ENCODE assay signal across 11 cellular contexts in the genomic region with DNA sequence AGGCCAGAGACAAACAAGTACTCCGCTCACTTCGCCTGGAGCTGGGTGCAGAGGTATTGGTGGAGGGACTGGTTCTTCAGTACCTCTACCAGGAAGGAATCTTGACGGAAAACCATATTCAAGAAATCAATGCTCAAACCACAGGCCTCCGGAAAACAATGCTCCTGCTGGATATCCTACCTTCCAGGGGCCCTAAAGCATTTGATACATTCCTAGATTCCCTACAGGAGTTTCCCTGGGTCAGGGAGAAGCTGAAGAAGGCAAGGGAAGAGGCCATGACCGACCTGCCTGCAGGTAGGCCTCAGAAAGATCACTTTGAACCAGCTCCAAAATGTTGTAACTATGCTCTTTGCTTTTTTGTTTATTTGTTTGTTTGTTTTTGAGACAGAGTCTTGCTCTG. TPM values are rescaled to one million over a fixed set of nuclear protein-coding genes. Genes with fewer than 3 reads are reported as not detected.
DNase-seq lines count a peak whose midpoint lies in the region; ATAC-seq and TF ChIP-seq lines count a peak whose summit lies in the region.
"Had no signal": no experiment of that assay in that cellular context is flagged by ENCODE, and none has a peak within 500 bp of the region (broad histone marks: within the 10 kb centered on the region; RNA-seq: fewer than 3 reads in every experiment).

No MANE protein-coding gene starts in this region.

- H3K9ac ChIP-seq in iPS-20b (ENCODE audit: low read depth, low read length): peak overlapping the region; percentile 90; the same call in 1 of the 2 replicates

- H3K4me3 ChIP-seq in breast epithelium: no peak overlapping the region
- H3K4me3 ChIP-seq in iPS-20b (ENCODE audit: low read length): peak overlapping the region; percentile 89; the same call in 1 of the 2 replicates
- H3K4me3 ChIP-seq: mucosa of descending colon had no signal

- no peaks in the 10 kb centered on the region for H3K27me3 Mint-ChIP-seq in MCF 10A (ENCODE audit: insufficient read depth, unreplicated experiment)
- peaks cover 9% of the 10 kb centered on the region for H3K27me3 Mint-ChIP-seq in stimulated activated memory B cell treated with anti-CD40 and anti-IgM and Interleukin-4, amounts not matched to agents 10 μg/mL and 1 μg/mL and 100 μg/mL, for 72 hours

- H3K9me3 ChIP-seq in breast epithelium: no peaks in the 10 kb centered on the region
- no peaks in the 10 kb centered on the region for H3K9me3 ChIP-seq in iPS-20b (ENCODE audit: insufficient read depth, low read depth, low read length)
- H3K9me3 ChIP-seq: mucosa of descending colon had no signal

- no peaks in the 10 kb centered on the region for H3K27me3 ChIP-seq in breast epithelium
- no peaks in the 10 kb centered on the region for H3K27me3 ChIP-seq in iPS-20b (ENCODE audit: insufficient read depth, low read length)

- H3K36me3 ChIP-seq in breast epithelium (no peaks in the 10 kb centered on the region), iPS-20b (ENCODE audit: insufficient read depth, low read depth, low read length) (no peaks in the 10 kb centered on the region)

- POLR2A ChIA-PET in MCF 10A (lab: Yijun Ruan, JAX): interaction anchor here (0.6 to 2.4 kb wide), 11 partner anchors 14 to 421 kb away, joined by 3 to 16 read pairs (median 3); no protein-coding TSS in a partner anchor

- peaks cover 15% of the 10 kb centered on the region for H3K4me1 Mint-ChIP-seq in MCF 10A (ENCODE audit: insufficient read depth, unreplicated experiment)
- peaks cover 32% of the 10 kb centered on the region for H3K4me1 Mint-ChIP-seq in stimulated activated memory B cell treated with anti-CD40 and anti-IgM and Interleukin-4, amounts not matched to agents 10 μg/mL and 1 μg/mL and 100 μg/mL, for 72 hours

- peak overlapping the region; percentile 98 for H3K4me3 Mint-ChIP-seq in MCF 10A (ENCODE audit: unreplicated experiment)
- peak overlapping the region; percentile 24 for H3K4me3 Mint-ChIP-seq in stimulated activated memory B cell treated with anti-CD40 and anti-IgM and Interleukin-4, amounts not matched to agents 10 μg/mL and 1 μg/mL and 100 μg/mL, for 72 hours

- TF ChIP-seq POLR2A in breast epithelium (IDR thresholded peaks at IDR 0.05): no peak

- H3K27ac Mint-ChIP-seq in MCF 10A (ENCODE audit: low read depth, unreplicated experiment): peak overlapping the region; percentile 100
- H3K27ac Mint-ChIP-seq in stimulated activated memory B cell treated with anti-CD40 and anti-IgM and Interleukin-4, amounts not matched to agents 10 μg/mL and 1 μg/mL and 100 μg/mL, for 72 hours: peak overlapping the region; percentile 100

- intact Hi-C loops in MCF 10A (cut with micrococcal nuclease): loop anchor here (5.0 kb wide), 1 partner anchor 86 kb away; no protein-coding TSS in a partner anchor
- intact Hi-C loops in breast epithelium (cut with DNase I; ENCODE audit: low total_unique reads): no loop called here

- H3K27ac ChIP-seq in breast epithelium: peak overlapping the region in 1 of 2 donors; percentile 98
- peak overlapping the region; percentile 94 for H3K27ac ChIP-seq in VCaP
- H3K27ac ChIP-seq in iPS-20b (ENCODE audit: low read length): peak overlapping the region; percentile 53

- H3K9me3 Mint-ChIP-seq in MCF 10A (ENCODE audit: unreplicated experiment): no peaks in the 10 kb centered on the region
- H3K9me3 Mint-ChIP-seq in stimulated activated memory B cell treated with anti-CD40 and anti-IgM and Interleukin-4, amounts not matched to agents 10 μg/mL and 1 μg/mL and 100 μg/mL, for 72 hours: no peaks in the 10 kb centered on the region

- BruUV-seq in MCF 10A (replicated peaks; lab: Mats Ljungman, UMichigan): no TSS peak

- CTCF ChIA-PET in MCF 10A (lab: Yijun Ruan, JAX): interaction anchor here (0.6 to 1.7 kb wide), 9 partner anchors 10 to 423 kb away, joined by 3 to 7 read pairs (median 3); no protein-coding TSS in a partner anchor

- H3K4me1 ChIP-seq in breast epithelium: no peaks in the 10 kb centered on the region
- peaks cover 20% of the 10 kb centered on the region for H3K4me1 ChIP-seq in iPS-20b (ENCODE audit: insufficient read depth, low read length)

- no peak for ATAC-seq in stimulated activated memory B cell treated with anti-CD40 and anti-IgM and Interleukin-4, amounts not matched to agents 10 μg/mL and 1 μg/mL and 100 μg/mL, for 72 hours
- ATAC-seq: mucosa of descending colon had no signal

- peaks cover 23% of the 10 kb centered on the region for H3K36me3 Mint-ChIP-seq in MCF 10A (ENCODE audit: insufficient read depth, unreplicated experiment)
- peaks cover 16% of the 10 kb centered on the region for H3K36me3 Mint-ChIP-seq in stimulated activated memory B cell treated with anti-CD40 and anti-IgM and Interleukin-4, amounts not matched to agents 10 μg/mL and 1 μg/mL and 100 μg/mL, for 72 hours

- DNase-seq in MCF 10A (ENCODE audit: unreplicated experiment) (no peak), breast epithelium (ENCODE audit: low spot score in 2 of 2) (no peak), occipital lobe (lab: John Stamatoyannopoulos, UW) (no peak), C1 segment of cervical spinal cord (lab: John Stamatoyannopoulos, UW) (no peak), AG08396 (ENCODE audit: low spot score) (no peak)
- DNase-seq: cortex of kidney, mucosa of descending colon, NCI-H2029 treated with DMSO at 0.1 percent for 48 hours had no signal

- TF ChIP-seq CTCF in MCF 10A (IDR thresholded peaks at IDR 0.05; ENCODE audit: unreplicated experiment): no peak
- TF ChIP-seq CTCF in breast epithelium (IDR thresholded peaks at IDR 0.05): no peak
- no peak for TF ChIP-seq CTCF in VCaP (conservative IDR thresholded peaks at IDR 0.05)

RNA-seq across cellular contexts. Expression of a gene that starts 1.6 kb away (rescaled TPM):
- total RNA-seq in MCF 10A (2022): 15.4 and 17.1 TPM in 2 replicates
- total RNA-seq in breast epithelium: 10 to 100 TPM; 24.0 to 49.8 (median 44.2) TPM
- 10.3 TPM for total RNA-seq in occipital lobe
